Comparison of ENCODE assay signal across 18 cellular contexts in genomic region chr7:78037603-78038002, GRCh38.
DNase-seq lines count a peak whose midpoint lies in the region; ATAC-seq, FAIRE-seq and TF ChIP-seq lines count a peak whose summit lies in the region.
"Had no signal": no experiment of that assay in that cellular context is flagged by ENCODE, and none has a peak within 500 bp of the region (broad histone marks: within the 10 kb centered on the region; RNA-seq: fewer than 3 reads in every experiment).

No MANE protein-coding gene starts in this region.

- no peak for FAIRE-seq in H1 (lab: Jason Lieb, UNC)
- FAIRE-seq: H54 had no signal

- H3K9me3 ChIP-seq in H1 (ENCODE audit: insufficient read depth in 2 of 2, low read depth in 1 of 2, low read length in 1 of 2) = no peaks in the 10 kb centered on the region
- H3K9me3 ChIP-seq: SJSA1 had no signal

- no peak overlapping the region for H4K8ac ChIP-seq in H1 (ENCODE audit: extremely low read depth, insufficient read depth, low read length)

- H2BK20ac ChIP-seq in H1 (ENCODE audit: low read length) = no peak overlapping the region

- H3K36me3 ChIP-seq in H1 (ENCODE audit: control insufficient read depth in 2 of 4, insufficient read depth in 4 of 4, low read length in 3 of 4) = no peaks in the 10 kb centered on the region
- H3K36me3 ChIP-seq: BLaER1 treated with 17β-estradiol and CSF1 and Interleukin-3, amounts not matched to agents 10 nM and 100 nM; SJSA1 had no signal

- H2BK15ac ChIP-seq in H1 (ENCODE audit: low read length) = 0 out of 2 replicates have a peak overlapping the region, but pooled peaks have one; percentile 40

- no peak overlapping the region for H4K91ac ChIP-seq in H1 (replicated peaks; ENCODE audit: insufficient read length, low read length)

- H2AK5ac ChIP-seq in H1 (ENCODE audit: low read depth, low read length) = no peak overlapping the region; the same call in 1 of the 2 replicates

- no peak overlapping the region for H2BK5ac ChIP-seq in H1 (ENCODE audit: low read depth, low read length)

- H3K27me3 ChIP-seq in H1 (replicated peaks in 1 of 4; ENCODE audit: control insufficient read depth in 3 of 4, extremely low read depth in 1 of 4, insufficient read depth in 3 of 4, low read length in 3 of 4) = no peaks in the 10 kb centered on the region
- H3K27me3 ChIP-seq: BLaER1 treated with 17β-estradiol and CSF1 and Interleukin-3, amounts not matched to agents 10 nM and 100 nM; SJSA1 had no signal

- ATAC-seq in GM21526 (IDR thresholded peaks at IDR 0.05; ENCODE audit: low FRiP score, unreplicated experiment) = no peak
- ATAC-seq: CD8-positive, alpha-beta T cell; Right ventricle myocardium inferior had no signal

- peak; percentile 43 for DNase-seq in NCI-H2227 (lab: John Stamatoyannopoulos, UW; ENCODE audit: unreplicated experiment)
- no peak for DNase-seq in NCI-H2227 treated with DMSO at 0.1 percent for 48 hours (lab: John Stamatoyannopoulos, UW)
- DNase-seq in NCI-H146 (lab: John Stamatoyannopoulos, UW) = peak; percentile 32
- no peak for DNase-seq in H1 (ENCODE audit: low read depth in 1 of 2, low spot score in 2 of 2)
- DNase-seq in stimulated activated CD4-positive, alpha-beta T cell treated with anti-CD3 and anti-CD28 coated beads, Interleukin-2, amount 100 ng/mL, for 48 hours = no peak
- no peak for DNase-seq in stimulated activated CD4-positive, alpha-beta T cell treated with anti-CD3 and anti-CD28 coated beads, Interleukin-15, amount 100 ng/mL, for 24 hours
- DNase-seq: 8988T; CD8-positive, alpha-beta T cell; GF-D8; KBM-7; NCI-H1105; NCI-H1694; NCI-H510A had no signal

- H3K23ac ChIP-seq in H1 (ENCODE audit: insufficient read length) = no peak overlapping the region

- peak overlapping the region; percentile 6 for H3K4ac ChIP-seq in H1 (replicated peaks; ENCODE audit: insufficient read length, low read depth, low read length)

- TF ChIP-seq POLR2A in H1 (IDR thresholded peaks at IDR 0.05; ENCODE audit: control extremely low read depth in 1 of 2, low read depth in 2 of 2, low read length in 2 of 2) = no peak

- H4K20me1 ChIP-seq in H1 (replicated peaks in 1 of 2; ENCODE audit: control insufficient read depth in 1 of 2, insufficient read depth in 2 of 2, low read length in 2 of 2) = no peaks in the 10 kb centered on the region
- H4K20me1 ChIP-seq: BLaER1 treated with 17β-estradiol and CSF1 and Interleukin-3, amounts not matched to agents 10 nM and 100 nM had no signal

- no peak overlapping the region for H3K56ac ChIP-seq in H1 (replicated peaks; ENCODE audit: insufficient read length, low read depth, low read length)

- H3K18ac ChIP-seq in H1 (ENCODE audit: extremely low read depth, low read length) = peak overlapping the region; percentile 43; the same call in 1 of the 2 replicates

- POLR2A ChIA-PET in H1 (lab: Charles Lee; ENCODE audit: partially characterized antibody) = interaction anchor here (2.4 kb wide), 1 partner anchor 19 kb away, joined by 8 read pairs; no protein-coding TSS in a partner anchor

- H3K14ac ChIP-seq in H1 (ENCODE audit: insufficient read length) = no peak overlapping the region

- H3K4me3 ChIP-seq in H1 (ENCODE audit: extremely low read depth in 1 of 4, insufficient read depth in 2 of 4, low read depth in 3 of 4, low read length in 4 of 4) = no peak overlapping the region
- H3K4me3 ChIP-seq: BLaER1 treated with 17β-estradiol and CSF1 and Interleukin-3, amounts not matched to agents 10 nM and 100 nM; SJSA1 had no signal

- no peak overlapping the region for H3K27ac ChIP-seq in H1 (ENCODE audit: low read depth, low read length)
- H3K27ac ChIP-seq: BLaER1 treated with 17β-estradiol and CSF1 and Interleukin-3, amounts not matched to agents 10 nM and 100 nM; SJSA1 had no signal

- peak overlapping the region; percentile 16 to 20; a peak in 2 of 4 replicates for H3K4me2 ChIP-seq in H1 (ENCODE audit: insufficient read depth in 1 of 2, low read depth in 2 of 2, low read length in 2 of 2)
- H3K4me2 ChIP-seq: BLaER1 treated with 17β-estradiol and CSF1 and Interleukin-3, amounts not matched to agents 10 nM and 100 nM had no signal

- H4K5ac ChIP-seq in H1 (ENCODE audit: insufficient read length, low read depth, low read length) = no peak overlapping the region

- no peak for TF ChIP-seq CTCF in H1 (IDR thresholded peaks at IDR 0.05; ENCODE audit: control extremely low read depth in 1 of 3, insufficient read depth in 1 of 3, low read depth in 1 of 3, low read length in 3 of 3)

- no peak overlapping the region for H2AFZ ChIP-seq in H1 (ENCODE audit: low read length)

- no peak overlapping the region; a peak in 1 of 7 replicates for H3K9ac ChIP-seq in H1 (replicated peaks in 1 of 4; ENCODE audit: extremely low read depth in 1 of 4, low read depth in 3 of 4, low read length in 3 of 4)
- H3K9ac ChIP-seq: BLaER1 treated with 17β-estradiol and CSF1 and Interleukin-3, amounts not matched to agents 10 nM and 100 nM had no signal

- H3K79me2 ChIP-seq in H1 (ENCODE audit: control insufficient read depth in 1 of 2, insufficient read depth in 2 of 2, low read length in 2 of 2) = no peaks in the 10 kb centered on the region

- no peak overlapping the region for H2BK120ac ChIP-seq in H1 (replicated peaks; ENCODE audit: low read depth, low read length)

- peaks cover 3 to 20% (median 13%) of the 10 kb centered on the region in 4 experiments; a peak in 5 of 7 replicates for H3K4me1 ChIP-seq in H1 (replicated peaks in 1 of 4; ENCODE audit: control insufficient read depth in 3 of 4, insufficient read depth in 4 of 4, low read length in 3 of 4)
- H3K4me1 ChIP-seq: SJSA1 had no signal

- H3K23me2 ChIP-seq in H1 (ENCODE audit: low read depth, low read length) = peaks cover 2% of the 10 kb centered on the region; the same call in 1 of the 2 replicates

- TF ChIP-seq EP300 in H1 (IDR thresholded peaks at IDR 0.05; ENCODE audit: borderline replicate concordance in 1 of 2, low read depth in 2 of 2, low read length in 2 of 2) = no peak

- no peaks in the 10 kb centered on the region for H3K79me1 ChIP-seq in H1 (ENCODE audit: low read depth, low read length)

- TF ChIP-seq RAD21 in H1 (IDR thresholded peaks at IDR 0.05 in 1 of 2, conservative IDR thresholded peaks at IDR 0.05 in 1 of 2; ENCODE audit: low read depth in 2 of 2, low read length in 2 of 2) = no peak

- WGBS in H1 (ENCODE audit: extremely low coverage in 1 of 2, insufficient coverage in 1 of 2, insufficient read length in 1 of 2, insufficient replicate concordance in 2 of 2, low coverage in 1 of 2, low lambda C conversion rate in 2 of 2, missing lambda C conversion rate in 1 of 2), 2 experiments = 74% methylated on average over 4 of the region's 4 CpGs; no CpG with 5 or more reads in 1 of the 2 experiments

- H2BK12ac ChIP-seq in H1 (ENCODE audit: low read depth, low read length) = peak overlapping the region; percentile 55; the same call in 1 of the 2 replicates

- CTCF ChIA-PET in H1 (lab: Charles Lee; ENCODE audit: partially characterized antibody) = interaction anchor here (0.6 to 2.2 kb wide), 5 partner anchors 9 to 49 kb away, joined by 3 to 18 read pairs (median 4); no protein-coding TSS in a partner anchor

TF ChIP-seq in H1, 55 proteins besides CTCF, POLR2A, EP300 and RAD21:
- TF ChIP-seq CEBPB (IDR thresholded peaks at IDR 0.05; ENCODE audit: low read depth, low read length) (no peak), HDAC6 (IDR thresholded peaks at IDR 0.05; ENCODE audit: low read depth, low read length) (no peak), SP4 (IDR thresholded peaks at IDR 0.05; ENCODE audit: low read length) (no peak), PHF8 (conservative IDR thresholded peaks at IDR 0.05; ENCODE audit: low read depth, low read length) (no peak), ASH2L (IDR thresholded peaks at IDR 0.05; ENCODE audit: low read length) (no peak), RNF2 (IDR thresholded peaks at IDR 0.05; ENCODE audit: borderline replicate concordance, low read depth, low read length, missing control alignments, poor library complexity, severe bottlenecking) (no peak), KDM4A (IDR thresholded peaks at IDR 0.05; ENCODE audit: low read depth, low read length, severe bottlenecking) (no peak), RXRA (IDR thresholded peaks at IDR 0.05; ENCODE audit: insufficient read depth, low read depth, low read length) (no peak)
- TF ChIP-seq, protein P1, sequence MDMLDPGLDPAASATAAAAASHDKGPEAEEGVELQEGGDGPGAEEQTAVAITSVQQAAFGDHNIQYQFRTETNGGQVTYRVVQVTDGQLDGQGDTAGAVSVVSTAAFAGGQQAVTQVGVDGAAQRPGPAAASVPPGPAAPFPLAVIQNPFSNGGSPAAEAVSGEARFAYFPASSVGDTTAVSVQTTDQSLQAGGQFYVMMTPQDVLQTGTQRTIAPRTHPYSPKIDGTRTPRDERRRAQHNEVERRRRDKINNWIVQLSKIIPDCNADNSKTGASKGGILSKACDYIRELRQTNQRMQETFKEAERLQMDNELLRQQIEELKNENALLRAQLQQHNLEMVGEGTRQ (IDR thresholded peaks at IDR 0.05; ENCODE audit: low read length) = no peak

Comparison
In these comparisons a context has a peak if more than half of its experiments do, and no peak if none do; other contexts are left out.
1. DNase-seq: peak in NCI-H2227 (single experiment) and NCI-H146 (single experiment); none in NCI-H2227 treated with DMSO at 0.1 percent for 48 hours (single experiment), H1 (0 of 2), stimulated activated CD4-positive, alpha-beta T cell treated with anti-CD3 and anti-CD28 coated beads, Interleukin-2, amount 100 ng/mL, for 48 hours (0 of 2) and stimulated activated CD4-positive, alpha-beta T cell treated with anti-CD3 and anti-CD28 coated beads, Interleukin-15, amount 100 ng/mL, for 24 hours (single experiment).